ENCODE assay signal across 23 cellular contexts in genomic region chr17:340074-340473, GRCh38.
"Had no signal": no experiment of that assay in that cellular context is flagged by ENCODE, and none has a peak within 500 bp of the region (broad histone marks: within the 10 kb centered on the region; RNA-seq: fewer than 3 reads in every experiment).

No MANE protein-coding gene starts in this region.

- H3K27ac ChIP-seq: cardiac muscle cell, epithelial cell of prostate, hepatocyte, right atrium auricular region, tibial artery had no signal

- H3K36me3 Mint-ChIP-seq: mesothelial cell of epicardium had no signal

- H3K27ac Mint-ChIP-seq: activated CD4-positive, alpha-beta T cell treated with anti-CD3 and anti-CD28 coated beads, Interleukin-2, amount 10 ng/mL, durations not matched to agents 24 days and 14 days; activated CD8-positive, alpha-beta T cell treated with anti-CD3 and anti-CD28 coated beads for 36 hours; activated naive CD8-positive, alpha-beta T cell treated with anti-CD3 and anti-CD28 coated beads for 36 hours; activated T-helper 17 cell treated with anti-CD3 and anti-CD28 coated beads, Interleukin-2, amount 50 U/mL, for 72 hours; effector memory CD8-positive, alpha-beta T cell; mesothelial cell of epicardium; stimulated activated memory B cell treated with anti-CD40 and anti-IgM and Interleukin-4, amounts not matched to agents 10 μg/mL and 1 μg/mL and 100 μg/mL, for 72 hours had no signal

- H3K36me3 ChIP-seq: cardiac muscle cell, right atrium auricular region, tibial artery had no signal

- H3K4me1 Mint-ChIP-seq: activated CD4-positive, alpha-beta T cell treated with anti-CD3 and anti-CD28 coated beads, Interleukin-2, amount 10 ng/mL, durations not matched to agents 24 days and 14 days; activated T-helper 17 cell treated with anti-CD3 and anti-CD28 coated beads, Interleukin-2, amount 50 U/mL, for 72 hours had no signal

- H3K9me3 Mint-ChIP-seq: activated naive CD8-positive, alpha-beta T cell treated with anti-CD3 and anti-CD28 coated beads for 36 hours had no signal

- H3K4me3 Mint-ChIP-seq: activated CD4-positive, alpha-beta T cell treated with anti-CD3 and anti-CD28 coated beads, Interleukin-2, amount 10 ng/mL, durations not matched to agents 24 days and 14 days; activated CD8-positive, alpha-beta T cell treated with anti-CD3 and anti-CD28 coated beads for 36 hours; activated naive CD8-positive, alpha-beta T cell treated with anti-CD3 and anti-CD28 coated beads for 36 hours; activated T-helper 17 cell treated with anti-CD3 and anti-CD28 coated beads, Interleukin-2, amount 50 U/mL, for 72 hours; effector memory CD8-positive, alpha-beta T cell; mesothelial cell of epicardium; stimulated activated memory B cell treated with anti-CD40 and anti-IgM and Interleukin-4, amounts not matched to agents 10 μg/mL and 1 μg/mL and 100 μg/mL, for 72 hours had no signal

- ATAC-seq: activated CD8-positive, alpha-beta T cell treated with anti-CD3 and anti-CD28 coated beads for 36 hours; activated T-helper 17 cell treated with anti-CD3 and anti-CD28 coated beads, Interleukin-2, amount 50 U/mL, for 72 hours; effector memory CD8-positive, alpha-beta T cell; stimulated activated memory B cell treated with anti-CD40 and anti-IgM and Interleukin-4, amounts not matched to agents 10 μg/mL and 1 μg/mL and 100 μg/mL, for 72 hours had no signal

- H3K4me1 ChIP-seq: tibial artery had no signal

- H3K4me3 ChIP-seq: cardiac muscle cell, hepatocyte, lung, right atrium auricular region, smooth muscle cell, tibial artery had no signal

- H3K27me3 Mint-ChIP-seq: activated CD8-positive, alpha-beta T cell treated with anti-CD3 and anti-CD28 coated beads for 36 hours; activated naive CD8-positive, alpha-beta T cell treated with anti-CD3 and anti-CD28 coated beads for 36 hours; progenitor cell of endocrine pancreas had no signal

- H2AFZ ChIP-seq: hepatocyte had no signal

- H3K27me3 ChIP-seq: cardiac muscle cell, hepatocyte, right atrium auricular region had no signal

- H3K79me2 ChIP-seq: hepatocyte had no signal

- H3K9me3 ChIP-seq: right atrium auricular region, tibial artery had no signal

- DNase-seq: activated CD4-positive, alpha-beta T cell treated with anti-CD3 and anti-CD28 coated beads, Interleukin-2, amount 10 ng/mL, durations not matched to agents 24 days and 14 days; activated CD8-positive, alpha-beta T cell treated with anti-CD3 and anti-CD28 coated beads for 36 hours; activated naive CD4-positive, alpha-beta T cell; activated naive CD8-positive, alpha-beta T cell treated with anti-CD3 and anti-CD28 coated beads for 36 hours; activated T-cell treated with anti-CD3 and anti-CD28 coated beads, Interleukin-2, amount 50 U/mL, for 1 hour; amniotic stem cell; dermis blood vessel endothelial cell; effector memory CD8-positive, alpha-beta T cell; foreskin fibroblast; left colon; stimulated activated CD4-positive, alpha-beta T cell treated with anti-CD3 and anti-CD28 coated beads, Interleukin-4, amount 100 ng/mL, for 4 hours; T1000; tibial artery had no signal

- H3K4me2 ChIP-seq: hepatocyte, smooth muscle cell had no signal
